In the genomic region with DNA sequence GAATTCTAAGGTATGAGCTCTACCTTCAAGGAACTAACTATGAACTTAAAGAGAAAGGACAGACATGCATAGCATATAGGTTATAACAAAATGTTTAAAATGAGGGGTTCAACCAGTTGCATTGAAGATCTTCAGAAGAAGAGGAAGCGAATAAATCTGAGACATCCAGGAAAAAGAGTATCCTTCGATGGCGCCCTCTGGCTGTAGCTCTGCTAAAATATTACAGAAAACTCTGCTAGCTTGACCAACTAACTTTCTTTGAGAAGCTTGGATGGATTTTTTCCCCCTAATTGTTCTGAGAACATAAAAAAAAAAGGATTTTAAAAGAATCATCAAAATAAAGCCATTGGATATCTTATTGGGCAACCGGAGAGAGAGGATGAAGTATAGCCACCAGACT, we compare ENCODE assay signal across 11 cellular contexts.
A peak's percentile ranks its signal among the peaks of the same experiment; 100 is the strongest.
DNase-seq lines count a peak whose midpoint lies in the region; ATAC-seq and TF ChIP-seq lines count a peak whose summit lies in the region.
"Had no signal": no experiment of that assay in that cellular context is flagged by ENCODE, and none has a peak within 500 bp of the region (broad histone marks: within the 10 kb centered on the region; RNA-seq: fewer than 3 reads in every experiment).

No MANE protein-coding gene starts in this region.

- intact Hi-C loops in heart left ventricle (cut with DNase I) (loop anchor here in 7 of 10 donors (5.0 to 10.0 kb wide), 5 partner anchors 336 to 696 kb away; no protein-coding TSS in a partner anchor), left cardiac atrium (cut with DNase I) (no loop called here), upper lobe of right lung (cut with DNase I) (no loop called here)

- no peak for ATAC-seq in heart left ventricle
- no peak for ATAC-seq in left cardiac atrium
- ATAC-seq in upper lobe of right lung = no peak
- ATAC-seq in GM21723 (IDR thresholded peaks at IDR 0.05; ENCODE audit: unreplicated experiment) = no peak

- WGBS in heart left ventricle, 4 donors = 68 to 81% (median 71%) methylated on average over 4 of the region's 4 CpGs

- H3K4me1 ChIP-seq in heart left ventricle (no peaks in the 10 kb centered on the region), upper lobe of right lung (no peaks in the 10 kb centered on the region)
- H3K4me1 ChIP-seq in effector memory CD4-positive, alpha-beta T cell (ENCODE audit: control insufficient read depth, insufficient read depth, low read length, poor library complexity, severe bottlenecking) = no peaks in the 10 kb centered on the region
- H3K4me1 ChIP-seq: tibial nerve had no signal

- H3K4me1 Mint-ChIP-seq in glutamatergic neuron (ENCODE audit: low read depth, unreplicated experiment) = no peaks in the 10 kb centered on the region
- H3K4me1 Mint-ChIP-seq: naive B cell had no signal

- no peak overlapping the region for H3K27ac Mint-ChIP-seq in glutamatergic neuron (ENCODE audit: unreplicated experiment)
- H3K27ac Mint-ChIP-seq: naive B cell had no signal

- H3K4me3 Mint-ChIP-seq in glutamatergic neuron (ENCODE audit: unreplicated experiment) = no peak overlapping the region
- H3K4me3 Mint-ChIP-seq: naive B cell had no signal

- H3K36me3 ChIP-seq in heart left ventricle (no peaks in the 10 kb centered on the region), upper lobe of right lung (no peaks in the 10 kb centered on the region)
- no peaks in the 10 kb centered on the region for H3K36me3 ChIP-seq in effector memory CD4-positive, alpha-beta T cell (ENCODE audit: control insufficient read depth, insufficient read depth, low read length)
- H3K36me3 ChIP-seq: tibial nerve had no signal

- H3K9me3 ChIP-seq in heart left ventricle (no peaks in the 10 kb centered on the region), upper lobe of right lung (no peaks in the 10 kb centered on the region)
- no peaks in the 10 kb centered on the region for H3K9me3 ChIP-seq in effector memory CD4-positive, alpha-beta T cell (ENCODE audit: control insufficient read depth, low read length)
- H3K9me3 ChIP-seq: tibial nerve had no signal

- no peaks in the 10 kb centered on the region for H3K9me3 Mint-ChIP-seq in glutamatergic neuron (ENCODE audit: unreplicated experiment)

- TF ChIP-seq CTCF in heart left ventricle (IDR thresholded peaks at IDR 0.05) = peak in 9 of 12 donors; percentile 25 to 51 (median 34)
- peak; percentile 40 for TF ChIP-seq CTCF in glutamatergic neuron (IDR thresholded peaks at IDR 0.05; ENCODE audit: partially characterized antibody, unreplicated experiment)
- TF ChIP-seq CTCF in upper lobe of right lung (IDR thresholded peaks at IDR 0.05) = peak; percentile 47

- H3K4me3 ChIP-seq in heart left ventricle = no peak overlapping the region
- H3K4me3 ChIP-seq in upper lobe of right lung = no peak overlapping the region
- H3K4me3 ChIP-seq in effector memory CD4-positive, alpha-beta T cell (ENCODE audit: insufficient read depth, low read depth, low read length, poor library complexity, severe bottlenecking) = no peak overlapping the region
- H3K4me3 ChIP-seq: tibial nerve had no signal

- no peak for DNase-seq in heart left ventricle
- DNase-seq in left cardiac atrium = no peak
- DNase-seq in RPMI8226 = peak; percentile 23
- DNase-seq in glutamatergic neuron = peak; percentile 27
- DNase-seq in upper lobe of right lung = no peak
- DNase-seq in GM19240 (ENCODE audit: insufficient read length, low spot score) = no peak
- no peak for DNase-seq in effector memory CD4-positive, alpha-beta T cell
- DNase-seq: activated gamma-delta T cell treated with Interleukin-2 at 50 U/mL for 16 hours, naive B cell had no signal

- H3K27me3 Mint-ChIP-seq in glutamatergic neuron (ENCODE audit: unreplicated experiment) = no peaks in the 10 kb centered on the region
- H3K27me3 Mint-ChIP-seq: naive B cell had no signal

- TF ChIP-seq POLR2A in heart left ventricle (IDR thresholded peaks at IDR 0.05) = no peak

- H3K36me3 Mint-ChIP-seq in glutamatergic neuron (ENCODE audit: unreplicated experiment) = no peaks in the 10 kb centered on the region
- H3K36me3 Mint-ChIP-seq: naive B cell had no signal

- H3K27me3 ChIP-seq in heart left ventricle = no peaks in the 10 kb centered on the region
- H3K27me3 ChIP-seq in upper lobe of right lung = no peaks in the 10 kb centered on the region
- H3K27me3 ChIP-seq in effector memory CD4-positive, alpha-beta T cell (replicated peaks; ENCODE audit: control insufficient read depth, insufficient read depth, low read length, poor library complexity, severe bottlenecking) = no peaks in the 10 kb centered on the region
- H3K27me3 ChIP-seq: tibial nerve had no signal

- no peak overlapping the region for H3K27ac ChIP-seq in heart left ventricle
- no peak overlapping the region for H3K27ac ChIP-seq in upper lobe of right lung
- no peak overlapping the region for H3K27ac ChIP-seq in effector memory CD4-positive, alpha-beta T cell (ENCODE audit: insufficient read depth, low read length, poor library complexity, severe bottlenecking)
- H3K27ac ChIP-seq: tibial nerve had no signal

Comparison
In these comparisons a context has a peak if more than half of its experiments do, and no peak if none do; other contexts are left out.
1. intact Hi-C loops: an anchor here in heart left ventricle (5.0 to 10.0 kb wide); none called in left cardiac atrium and upper lobe of right lung.
2. DNase-seq: peak in RPMI8226 (single experiment) and glutamatergic neuron (single experiment); none in heart left ventricle (0 of 5), left cardiac atrium (single experiment), upper lobe of right lung (single experiment), GM19240 (single experiment) and effector memory CD4-positive, alpha-beta T cell (0 of 3).
3. Peak in every context shown above with its lines, with median percentiles within 50 percentile points of each other: CTCF ChIP-seq.